Comparison of ENCODE assay signal across 15 cellular contexts in the genomic region with DNA sequence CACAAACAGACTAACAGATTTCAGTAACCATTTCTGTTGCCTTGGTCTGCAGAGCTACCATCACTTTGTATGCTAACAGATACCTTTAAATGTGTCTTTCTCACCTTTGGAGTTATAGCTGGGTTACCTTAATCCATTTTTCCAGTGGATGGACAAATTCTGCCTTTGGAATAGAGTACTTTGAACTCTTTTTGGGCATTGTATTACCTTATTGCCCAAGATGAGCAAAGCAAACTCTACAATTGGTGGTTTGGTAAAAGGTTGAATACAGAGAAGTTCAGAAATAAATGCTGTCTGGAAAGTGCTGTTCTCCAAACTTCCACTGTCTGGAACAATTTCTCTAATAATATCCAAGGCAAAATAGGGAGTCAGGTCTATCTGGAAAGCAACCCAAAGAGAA.
DNase-seq lines count a peak whose midpoint lies in the region; TF ChIP-seq lines count a peak whose summit lies in the region.
"Had no signal": no experiment of that assay in that cellular context is flagged by ENCODE, and none has a peak within 500 bp of the region (broad histone marks: within the 10 kb centered on the region; RNA-seq: fewer than 3 reads in every experiment).

No MANE protein-coding gene starts in this region.

- H2AFZ ChIP-seq in SK-N-SH (ENCODE audit: low read depth) = 0 out of 2 replicates have a peak overlapping the region, but pooled peaks have one; percentile 19

- H3K27me3 Mint-ChIP-seq in nephron (ENCODE audit: low read depth) = no peaks in the 10 kb centered on the region
- H3K27me3 Mint-ChIP-seq: CD4-positive, CD25-positive, alpha-beta regulatory T cell had no signal

- H3K9me2 ChIP-seq in SK-N-SH = no peaks in the 10 kb centered on the region

- H3K36me3 Mint-ChIP-seq in nephron (ENCODE audit: low read depth) = no peaks in the 10 kb centered on the region
- H3K36me3 Mint-ChIP-seq: CD4-positive, CD25-positive, alpha-beta regulatory T cell had no signal

- CTCF ChIA-PET in SK-N-SH (lab: Yijun Ruan, JAX) = interaction anchor here (2.6 kb wide), 1 partner anchor 15 kb away, joined by 10 read pairs; no protein-coding TSS in a partner anchor

- H3K4me3 ChIP-seq in SK-N-SH (ENCODE audit: low read depth in 2 of 2, low read length in 1 of 2) (no peak overlapping the region), adrenal gland (no peak overlapping the region)
- H3K4me3 ChIP-seq: BLaER1 treated with 17β-estradiol and CSF1 and Interleukin-3, amounts not matched to agents 10 nM and 100 nM had no signal

- H3K4me1 Mint-ChIP-seq in nephron = peaks cover 28% of the 10 kb centered on the region
- H3K4me1 Mint-ChIP-seq: CD4-positive, CD25-positive, alpha-beta regulatory T cell had no signal

- TF ChIP-seq CTCF in SK-N-SH (IDR thresholded peaks at IDR 0.05) = no peak
- TF ChIP-seq CTCF in nephron (IDR thresholded peaks at IDR 0.05; ENCODE audit: unreplicated experiment in 3 of 3) = no peak
- no peak for TF ChIP-seq CTCF in adrenal gland (IDR thresholded peaks at IDR 0.05)

- H3K4me2 ChIP-seq in SK-N-SH = no peak overlapping the region
- H3K4me2 ChIP-seq: BLaER1 treated with 17β-estradiol and CSF1 and Interleukin-3, amounts not matched to agents 10 nM and 100 nM had no signal

- no peak overlapping the region for H3K4me3 Mint-ChIP-seq in nephron
- H3K4me3 Mint-ChIP-seq: CD4-positive, CD25-positive, alpha-beta regulatory T cell; HFFc6 had no signal

- intact Hi-C loops in adrenal gland (cut with DNase I) = no loop called here

- H4K20me1 ChIP-seq in SK-N-SH (ENCODE audit: insufficient read depth) = no peaks in the 10 kb centered on the region
- H4K20me1 ChIP-seq: BLaER1 treated with 17β-estradiol and CSF1 and Interleukin-3, amounts not matched to agents 10 nM and 100 nM had no signal

- no peak for TF ChIP-seq POLR2A in adrenal gland (IDR thresholded peaks at IDR 0.05)

- H3K4me1 ChIP-seq in SK-N-SH (ENCODE audit: control insufficient read depth in 1 of 2, insufficient read depth in 2 of 2, low read depth in 1 of 2, low read length in 1 of 2) (peaks cover 14 to 25% of the 10 kb centered on the region in 2 experiments; a peak in 3 of 4 replicates), adrenal gland (replicated peaks in 1 of 2) (no peaks in the 10 kb centered on the region)
- H3K4me1 ChIP-seq: BLaER1 treated with 17β-estradiol and CSF1 and Interleukin-3, amounts not matched to agents 10 nM and 100 nM had no signal

- TF ChIP-seq RAD21 in SK-N-SH (IDR thresholded peaks at IDR 0.05; ENCODE audit: low read length) = no peak

- peak; percentile 8 for DNase-seq in NCI-H2107 treated with DMSO at 0.1 percent for 48 hours (lab: John Stamatoyannopoulos, UW; ENCODE audit: unreplicated experiment)
- DNase-seq in NCI-H2107 (lab: John Stamatoyannopoulos, UW) = no peak
- no peak for DNase-seq in SK-N-SH
- no peak for DNase-seq in adrenal gland
- DNase-seq in stimulated activated naive CD4-positive, alpha-beta T cell treated with Interleukin-2 at 50 U/mL for 16 hours (lab: John Stamatoyannopoulos, UW) = no peak
- no peak for DNase-seq in OCI-M1 (lab: John Stamatoyannopoulos, UW)
- DNase-seq: CD4-positive, CD25-positive, alpha-beta regulatory T cell; DMS53; GF-D8; HCEC 1CT; HFFc6 had no signal

- no peak for TF ChIP-seq EP300 in SK-N-SH (IDR thresholded peaks at IDR 0.05; ENCODE audit: borderline replicate concordance in 1 of 2, low read depth in 1 of 2, low read length in 1 of 2)

- no peak overlapping the region for H3K9ac ChIP-seq in SK-N-SH
- H3K9ac ChIP-seq: BLaER1 treated with 17β-estradiol and CSF1 and Interleukin-3, amounts not matched to agents 10 nM and 100 nM had no signal

- no peaks in the 10 kb centered on the region for H3K9me3 ChIP-seq in SK-N-SH
- no peaks in the 10 kb centered on the region for H3K9me3 ChIP-seq in adrenal gland (replicated peaks in 1 of 3)
- H3K9me3 ChIP-seq: BLaER1 treated with 17β-estradiol and CSF1 and Interleukin-3, amounts not matched to agents 10 nM and 100 nM had no signal

- H3K79me2 ChIP-seq in SK-N-SH (ENCODE audit: insufficient read depth) = no peaks in the 10 kb centered on the region

- H3K9me3 Mint-ChIP-seq in nephron = peaks cover 3% of the 10 kb centered on the region
- H3K9me3 Mint-ChIP-seq: HFFc6 had no signal

- H3F3A ChIP-seq in SK-N-SH (replicated peaks; ENCODE audit: insufficient read depth) = no peaks in the 10 kb centered on the region

- H3K36me3 ChIP-seq in SK-N-SH (replicated peaks in 1 of 2; ENCODE audit: control insufficient read depth in 1 of 2, insufficient read depth in 2 of 2, low read length in 1 of 2) (no peaks in the 10 kb centered on the region), adrenal gland (replicated peaks in 1 of 2) (no peaks in the 10 kb centered on the region)
- H3K36me3 ChIP-seq: BLaER1 treated with 17β-estradiol and CSF1 and Interleukin-3, amounts not matched to agents 10 nM and 100 nM had no signal

- H3K27ac Mint-ChIP-seq in nephron = peak overlapping the region in 2 of 3 experiments; percentile 71 to 75
- H3K27ac Mint-ChIP-seq: CD4-positive, CD25-positive, alpha-beta regulatory T cell; HFFc6 had no signal

- H3K27ac ChIP-seq in SK-N-SH (ENCODE audit: low read depth in 2 of 2, low read length in 1 of 2) = peak overlapping the region in 1 of 2 experiments; percentile 92; a peak in 2 of 4 replicates
- no peak overlapping the region for H3K27ac ChIP-seq in adrenal gland
- H3K27ac ChIP-seq: 22Rv1; BLaER1 treated with 17β-estradiol and CSF1 and Interleukin-3, amounts not matched to agents 10 nM and 100 nM; HL-60 had no signal

- POLR2A ChIA-PET in SK-N-SH (lab: Yijun Ruan, JAX) = no interaction called here

- no peaks in the 10 kb centered on the region for H3K27me3 ChIP-seq in SK-N-SH (ENCODE audit: insufficient read depth)
- H3K27me3 ChIP-seq in adrenal gland = no peaks in the 10 kb centered on the region
- H3K27me3 ChIP-seq: BLaER1 treated with 17β-estradiol and CSF1 and Interleukin-3, amounts not matched to agents 10 nM and 100 nM had no signal

TF ChIP-seq in SK-N-SH, 30 proteins besides CTCF, POLR2A, EP300 and RAD21:
- TF ChIP-seq MXI1 (IDR thresholded peaks at IDR 0.05; ENCODE audit: low read depth, low read length) = no peak
